In the genomic region with DNA sequence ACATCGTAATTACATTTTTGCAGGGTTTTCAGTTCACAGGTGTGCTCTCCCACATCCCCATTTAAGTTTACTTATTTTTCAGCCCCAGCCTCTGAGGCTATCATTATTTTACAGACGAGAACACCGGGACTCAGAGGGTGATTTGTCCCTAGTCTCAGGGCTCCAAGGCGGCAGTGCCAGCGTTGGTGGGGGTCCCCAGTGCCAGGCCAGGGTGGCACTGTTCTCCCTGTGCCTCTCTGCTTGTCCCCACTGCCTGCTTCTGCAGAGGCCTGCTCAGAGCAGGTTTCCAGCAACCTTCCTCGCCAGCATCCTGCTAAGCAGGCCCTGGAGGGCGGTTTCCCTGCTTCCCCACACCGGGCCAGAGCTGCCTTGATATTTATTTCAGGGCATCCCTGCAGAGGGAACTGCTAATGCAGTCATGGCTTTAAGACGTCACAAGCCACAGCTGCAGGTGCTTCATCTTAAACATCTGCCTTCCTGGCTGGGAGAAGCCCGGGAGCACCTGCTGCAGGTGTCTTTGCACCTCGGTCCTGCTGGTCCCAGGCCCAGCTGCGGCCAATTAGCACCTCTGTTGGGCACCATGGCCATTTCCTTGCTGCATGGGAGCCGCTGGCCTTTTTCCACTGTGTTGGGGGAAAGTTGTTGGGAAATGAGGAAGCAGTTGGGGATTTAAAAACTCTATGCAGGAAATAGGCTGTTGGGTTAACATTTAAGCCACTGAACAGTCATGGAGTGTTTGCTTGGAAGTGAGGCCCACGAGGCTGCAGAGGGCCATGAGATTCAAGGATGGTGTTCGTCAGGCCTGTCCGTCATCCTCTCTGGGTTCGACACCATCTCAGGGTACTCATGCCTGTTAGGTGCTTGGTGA, we compare ENCODE assay signal across 1 cellular context.
TF ChIP-seq lines count a peak whose summit lies in the region.

No MANE protein-coding gene starts in this region.

TF ChIP-seq in HepG2, 621 proteins besides CTCF, POLR2A, EP300 and RAD21 (continued from another document and continues in another):
- TF ChIP-seq ZNF280D (CRISPR knock-in tag; IDR thresholded peaks at IDR 0.05): peak; percentile 81
- TF ChIP-seq SRY (CRISPR knock-in tag; IDR thresholded peaks at IDR 0.05): no peak
- TF ChIP-seq ZNF607 (CRISPR knock-in tag; IDR thresholded peaks at IDR 0.05; ENCODE audit: borderline replicate concordance): peak; percentile 82; the same call in 1 of the 2 replicates
- no peak for TF ChIP-seq TP53 (CRISPR knock-in tag; conservative IDR thresholded peaks at IDR 0.05)
- TF ChIP-seq MAZ (IDR thresholded peaks at IDR 0.05; ENCODE audit: borderline replicate concordance, low read depth, low read length): no peak
- TF ChIP-seq MAZ (CRISPR knock-in tag; IDR thresholded peaks at IDR 0.05; ENCODE audit: low read depth): no peak
- TF ChIP-seq ZNF75D (CRISPR knock-in tag; IDR thresholded peaks at IDR 0.05; ENCODE audit: borderline replicate concordance): no peak
- peak; percentile 85; the same call in 1 of the 2 replicates for TF ChIP-seq ZSCAN9 (CRISPR knock-in tag; IDR thresholded peaks at IDR 0.05; ENCODE audit: borderline replicate concordance)
- TF ChIP-seq TSC22D2 (CRISPR knock-in tag; IDR thresholded peaks at IDR 0.05; ENCODE audit: borderline replicate concordance): no peak
- no peak for TF ChIP-seq ZNF552 (CRISPR knock-in tag; IDR thresholded peaks at IDR 0.05; ENCODE audit: borderline replicate concordance)
- TF ChIP-seq GPBP1L1 (CRISPR knock-in tag; IDR thresholded peaks at IDR 0.05): no peak
- 0 out of 2 replicates have a peak, but pooled peaks have one; percentile 51 for TF ChIP-seq ZNF343 (CRISPR knock-in tag; IDR thresholded peaks at IDR 0.05)
- no peak; the same call in 1 of the 2 replicates for TF ChIP-seq ZNF143 (CRISPR knock-in tag; IDR thresholded peaks at IDR 0.05)
- TF ChIP-seq ZNF468 (CRISPR knock-in tag; IDR thresholded peaks at IDR 0.05): no peak
- TF ChIP-seq PPARG (CRISPR knock-in tag; conservative IDR thresholded peaks at IDR 0.05): peak; percentile 56; the same call in 1 of the 2 replicates
- TF ChIP-seq MTA3 (CRISPR knock-in tag; IDR thresholded peaks at IDR 0.05): no peak
- TF ChIP-seq CHD2 (IDR thresholded peaks at IDR 0.05; ENCODE audit: low read depth, low read length): 0 out of 2 replicates have a peak, but pooled peaks have one; percentile 10
- TF ChIP-seq JUND (CRISPR knock-in tag; IDR thresholded peaks at IDR 0.05): no peak
- no peak for TF ChIP-seq CEBPZ (IDR thresholded peaks at IDR 0.05; ENCODE audit: low read length)
- TF ChIP-seq HMGA1 (CRISPR knock-in tag; conservative IDR thresholded peaks at IDR 0.05): no peak
- TF ChIP-seq ZNF800 (CRISPR knock-in tag; IDR thresholded peaks at IDR 0.05): peak; percentile 52; the same call in 1 of the 2 replicates
- TF ChIP-seq ZNF124 (CRISPR knock-in tag; IDR thresholded peaks at IDR 0.05): peak; percentile 73; the same call in 1 of the 2 replicates
- TF ChIP-seq ZEB1 (IDR thresholded peaks at IDR 0.05; ENCODE audit: insufficient replicate concordance, low read depth): peak; percentile 80
- no peak for TF ChIP-seq ZFP62 (CRISPR knock-in tag; IDR thresholded peaks at IDR 0.05)
- TF ChIP-seq ZNF354B (CRISPR knock-in tag; IDR thresholded peaks at IDR 0.05): no peak
- TF ChIP-seq NCOA2 (CRISPR knock-in tag; IDR thresholded peaks at IDR 0.05): no peak
- TF ChIP-seq, protein P1, sequence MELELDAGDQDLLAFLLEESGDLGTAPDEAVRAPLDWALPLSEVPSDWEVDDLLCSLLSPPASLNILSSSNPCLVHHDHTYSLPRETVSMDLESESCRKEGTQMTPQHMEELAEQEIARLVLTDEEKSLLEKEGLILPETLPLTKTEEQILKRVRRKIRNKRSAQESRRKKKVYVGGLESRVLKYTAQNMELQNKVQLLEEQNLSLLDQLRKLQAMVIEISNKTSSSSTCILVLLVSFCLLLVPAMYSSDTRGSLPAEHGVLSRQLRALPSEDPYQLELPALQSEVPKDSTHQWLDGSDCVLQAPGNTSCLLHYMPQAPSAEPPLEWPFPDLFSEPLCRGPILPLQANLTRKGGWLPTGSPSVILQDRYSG (CRISPR knock-in tag; IDR thresholded peaks at IDR 0.05): no peak; the same call in 1 of the 2 replicates
- TF ChIP-seq MXD4 (CRISPR knock-in tag; IDR thresholded peaks at IDR 0.05): peak; percentile 58
- TF ChIP-seq ZBTB33 (CRISPR knock-in tag; IDR thresholded peaks at IDR 0.05): no peak
- peak; percentile 39; the same call in 1 of the 2 replicates for TF ChIP-seq POLR2AphosphoS5 (IDR thresholded peaks at IDR 0.05; ENCODE audit: low read depth, low read length)
- no peak for TF ChIP-seq ZNF572 (CRISPR knock-in tag; IDR thresholded peaks at IDR 0.05)
- TF ChIP-seq ZNF484 (CRISPR knock-in tag; IDR thresholded peaks at IDR 0.05; ENCODE audit: borderline replicate concordance, low read depth): no peak
- no peak for TF ChIP-seq HDAC1 (CRISPR knock-in tag; IDR thresholded peaks at IDR 0.05)
- TF ChIP-seq ZNF775 (CRISPR knock-in tag; IDR thresholded peaks at IDR 0.05; ENCODE audit: borderline replicate concordance): no peak
- peak; percentile 20; the same call in 1 of the 2 replicates for TF ChIP-seq KDM5B (CRISPR knock-in tag; IDR thresholded peaks at IDR 0.05; ENCODE audit: borderline replicate concordance)
- TF ChIP-seq KMT2A (CRISPR knock-in tag; IDR thresholded peaks at IDR 0.05): peak; percentile 70
- TF ChIP-seq E2F1 (CRISPR knock-in tag; IDR thresholded peaks at IDR 0.05): no peak
- TF ChIP-seq SOX13 (IDR thresholded peaks at IDR 0.05): no peak
- TF ChIP-seq SOX13 (CRISPR knock-in tag; conservative IDR thresholded peaks at IDR 0.05 in 1 of 2, IDR thresholded peaks at IDR 0.05 in 1 of 2): peak in 1 of 2 experiments; percentile 56; a peak in 2 of 4 replicates
- peak; percentile 23; the same call in 1 of the 2 replicates for TF ChIP-seq SMAD9 (CRISPR knock-in tag; IDR thresholded peaks at IDR 0.05)
- no peak for TF ChIP-seq TRIM24 (CRISPR knock-in tag; IDR thresholded peaks at IDR 0.05)
- TF ChIP-seq, protein P2, sequence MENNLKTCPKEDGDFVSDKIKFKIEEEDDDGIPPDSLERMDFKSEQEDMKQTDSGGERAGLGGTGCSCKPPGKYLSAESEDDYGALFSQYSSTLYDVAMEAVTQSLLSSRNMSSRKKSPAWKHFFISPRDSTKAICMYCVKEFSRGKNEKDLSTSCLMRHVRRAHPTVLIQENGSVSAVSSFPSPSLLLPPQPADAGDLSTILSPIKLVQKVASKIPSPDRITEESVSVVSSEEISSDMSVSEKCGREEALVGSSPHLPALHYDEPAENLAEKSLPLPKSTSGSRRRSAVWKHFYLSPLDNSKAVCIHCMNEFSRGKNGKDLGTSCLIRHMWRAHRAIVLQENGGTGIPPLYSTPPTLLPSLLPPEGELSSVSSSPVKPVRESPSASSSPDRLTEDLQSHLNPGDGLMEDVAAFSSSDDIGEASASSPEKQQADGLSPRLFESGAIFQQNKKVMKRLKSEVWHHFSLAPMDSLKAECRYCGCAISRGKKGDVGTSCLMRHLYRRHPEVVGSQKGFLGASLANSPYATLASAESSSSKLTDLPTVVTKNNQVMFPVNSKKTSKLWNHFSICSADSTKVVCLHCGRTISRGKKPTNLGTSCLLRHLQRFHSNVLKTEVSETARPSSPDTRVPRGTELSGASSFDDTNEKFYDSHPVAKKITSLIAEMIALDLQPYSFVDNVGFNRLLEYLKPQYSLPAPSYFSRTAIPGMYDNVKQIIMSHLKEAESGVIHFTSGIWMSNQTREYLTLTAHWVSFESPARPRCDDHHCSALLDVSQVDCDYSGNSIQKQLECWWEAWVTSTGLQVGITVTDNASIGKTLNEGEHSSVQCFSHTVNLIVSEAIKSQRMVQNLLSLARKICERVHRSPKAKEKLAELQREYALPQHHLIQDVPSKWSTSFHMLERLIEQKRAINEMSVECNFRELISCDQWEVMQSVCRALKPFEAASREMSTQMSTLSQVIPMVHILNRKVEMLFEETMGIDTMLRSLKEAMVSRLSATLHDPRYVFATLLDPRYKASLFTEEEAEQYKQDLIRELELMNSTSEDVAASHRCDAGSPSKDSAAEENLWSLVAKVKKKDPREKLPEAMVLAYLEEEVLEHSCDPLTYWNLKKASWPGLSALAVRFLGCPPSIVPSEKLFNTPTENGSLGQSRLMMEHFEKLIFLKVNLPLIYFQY (CRISPR knock-in tag; IDR thresholded peaks at IDR 0.05; ENCODE audit: borderline replicate concordance): peak; percentile 49; the same call in 1 of the 2 replicates
